In genomic region chr18:3608488-3608887, GRCh38 we compare ENCODE assay signal across 1 cellular context.
TF ChIP-seq lines count a peak whose summit lies in the region.

No MANE protein-coding gene starts in this region.

TF ChIP-seq in WTC11, 78 proteins besides CTCF, POLR2A, EP300 and RAD21 (continued from another document):
- TF ChIP-seq NFYB (CRISPR knock-in tag; conservative IDR thresholded peaks at IDR 0.05; ENCODE audit: low read depth): no peak
- no peak for TF ChIP-seq GTF2I (CRISPR knock-in tag; conservative IDR thresholded peaks at IDR 0.05)
- TF ChIP-seq, protein P1, sequence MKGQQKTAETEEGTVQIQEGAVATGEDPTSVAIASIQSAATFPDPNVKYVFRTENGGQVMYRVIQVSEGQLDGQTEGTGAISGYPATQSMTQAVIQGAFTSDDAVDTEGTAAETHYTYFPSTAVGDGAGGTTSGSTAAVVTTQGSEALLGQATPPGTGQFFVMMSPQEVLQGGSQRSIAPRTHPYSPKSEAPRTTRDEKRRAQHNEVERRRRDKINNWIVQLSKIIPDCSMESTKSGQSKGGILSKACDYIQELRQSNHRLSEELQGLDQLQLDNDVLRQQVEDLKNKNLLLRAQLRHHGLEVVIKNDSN (CRISPR knock-in tag; IDR thresholded peaks at IDR 0.05): no peak
- TF ChIP-seq ZNF121 (CRISPR knock-in tag; IDR thresholded peaks at IDR 0.05): no peak
- no peak for TF ChIP-seq NFATC4 (CRISPR knock-in tag; IDR thresholded peaks at IDR 0.05)
- TF ChIP-seq NR2C2 (CRISPR knock-in tag; IDR thresholded peaks at IDR 0.05): no peak
- no peak for TF ChIP-seq ZNF416 (CRISPR knock-in tag; IDR thresholded peaks at IDR 0.05)
- TF ChIP-seq CREB1 (CRISPR knock-in tag; IDR thresholded peaks at IDR 0.05): no peak
- no peak for TF ChIP-seq ZNF263 (CRISPR knock-in tag; IDR thresholded peaks at IDR 0.05; ENCODE audit: low read depth)
- no peak for TF ChIP-seq ZNF219 (CRISPR knock-in tag; IDR thresholded peaks at IDR 0.05; ENCODE audit: borderline replicate concordance)
- no peak for TF ChIP-seq ZBTB21 (CRISPR knock-in tag; IDR thresholded peaks at IDR 0.05; ENCODE audit: borderline replicate concordance)
- TF ChIP-seq MYBL2 (CRISPR knock-in tag; IDR thresholded peaks at IDR 0.05): no peak
